16 cellular contexts compared by ENCODE assay signal in the genomic region with DNA sequence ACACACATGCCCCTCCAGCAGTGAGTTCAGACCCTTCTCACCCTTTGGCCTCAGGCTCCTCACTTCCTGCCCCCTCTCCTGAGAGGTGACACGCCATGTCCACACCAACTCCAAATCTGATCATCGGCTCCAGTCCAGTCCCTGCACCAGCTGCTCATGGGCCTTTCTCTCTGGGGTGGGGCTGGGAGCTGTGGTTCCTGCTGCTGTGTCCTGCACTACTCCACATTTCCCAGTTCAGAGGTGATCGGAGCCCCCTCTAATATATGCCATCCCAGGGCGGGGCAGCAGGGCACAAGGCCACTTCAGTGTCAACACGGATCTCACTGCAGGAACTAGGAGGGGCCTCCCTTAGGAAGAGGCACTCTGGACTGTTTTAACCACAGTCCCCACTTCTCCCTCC.
"Had no signal": no experiment of that assay in that cellular context is flagged by ENCODE, and none has a peak within 500 bp of the region (broad histone marks: within the 10 kb centered on the region; RNA-seq: fewer than 3 reads in every experiment).

No MANE protein-coding gene starts in this region.

- H3K9me3 Mint-ChIP-seq: activated CD4-positive, alpha-beta T cell treated with anti-CD3 and anti-CD28 coated beads, Interleukin-2, amount 10 ng/mL, durations not matched to agents 24 days and 14 days; dendritic cell treated with granulocyte-macrophage colony-stimulating factor and Interleukin-4, amounts not matched to agents 40 ng/mL and 50 ng/mL, for 4 days; immature natural killer cell; naive thymus-derived CD8-positive, alpha-beta T cell; stimulated activated naive CD8-positive, alpha-beta T cell treated with anti-CD3 and anti-CD28 coated beads, Interleukin-15, Interleukin-2, amounts not matched to agents 100 ng/mL and 50 ng/mL, for 24 hours had no signal

- H3K4me3 ChIP-seq: mucosa of descending colon, SK-N-MC, thoracic aorta had no signal

- H3K9me3 ChIP-seq: mucosa of descending colon, thoracic aorta had no signal

- H3K36me3 ChIP-seq: thoracic aorta, WERI-Rb-1 had no signal

- H3K27me3 Mint-ChIP-seq: activated CD4-positive, alpha-beta T cell treated with anti-CD3 and anti-CD28 coated beads, Interleukin-2, amount 10 ng/mL, durations not matched to agents 24 days and 14 days; dendritic cell treated with granulocyte-macrophage colony-stimulating factor and Interleukin-4, amounts not matched to agents 40 ng/mL and 50 ng/mL, for 4 days had no signal

- H3K4me1 Mint-ChIP-seq: activated CD4-positive, alpha-beta T cell treated with anti-CD3 and anti-CD28 coated beads, Interleukin-2, amount 10 ng/mL, durations not matched to agents 24 days and 14 days; immature natural killer cell; naive thymus-derived CD8-positive, alpha-beta T cell had no signal

- H3K4me3 Mint-ChIP-seq: activated CD4-positive, alpha-beta T cell treated with anti-CD3 and anti-CD28 coated beads, Interleukin-2, amount 10 ng/mL, durations not matched to agents 24 days and 14 days; dendritic cell treated with granulocyte-macrophage colony-stimulating factor and Interleukin-4, amounts not matched to agents 40 ng/mL and 50 ng/mL, for 4 days; immature natural killer cell; naive thymus-derived CD8-positive, alpha-beta T cell; stimulated activated naive CD8-positive, alpha-beta T cell treated with anti-CD3 and anti-CD28 coated beads, Interleukin-15, Interleukin-2, amounts not matched to agents 100 ng/mL and 50 ng/mL, for 24 hours had no signal

- DNase-seq: activated CD4-positive, alpha-beta T cell treated with anti-CD3 and anti-CD28 coated beads, Interleukin-2, amount 10 ng/mL, durations not matched to agents 24 days and 14 days; activated CD8-positive, alpha-beta memory T cell treated with anti-CD3 and anti-CD28 coated beads for 24 hours; central memory CD4-positive, alpha-beta T cell; immature natural killer cell; left cardiac atrium; mucosa of descending colon; stimulated activated CD4-positive, alpha-beta T cell treated with anti-CD3 and anti-CD28 coated beads, Interleukin-4, amount 100 ng/mL, for 1 hour; stimulated activated CD8-positive, alpha-beta memory T cell treated with anti-CD3 and anti-CD28 coated beads, Interleukin-4, amount 100 ng/mL, for 48 hours; T-helper 1 cell; WERI-Rb-1 had no signal

- H3K27ac Mint-ChIP-seq: activated CD4-positive, alpha-beta T cell treated with anti-CD3 and anti-CD28 coated beads, Interleukin-2, amount 10 ng/mL, durations not matched to agents 24 days and 14 days; dendritic cell treated with granulocyte-macrophage colony-stimulating factor and Interleukin-4, amounts not matched to agents 40 ng/mL and 50 ng/mL, for 4 days; immature natural killer cell; naive thymus-derived CD8-positive, alpha-beta T cell; progenitor cell of endocrine pancreas; stimulated activated naive CD8-positive, alpha-beta T cell treated with anti-CD3 and anti-CD28 coated beads, Interleukin-15, Interleukin-2, amounts not matched to agents 100 ng/mL and 50 ng/mL, for 24 hours had no signal

- H3K27ac ChIP-seq: SK-N-MC, thoracic aorta, WERI-Rb-1 had no signal

- H3K36me3 Mint-ChIP-seq: immature natural killer cell; naive thymus-derived CD8-positive, alpha-beta T cell had no signal
